Comparison of ENCODE assay signal across 8 cellular contexts in genomic region chr12:110282343-110282860, GRCh38. TPM values are rescaled to one million over a fixed set of nuclear protein-coding genes. Genes with fewer than 3 reads are reported as not detected.
DNase-seq lines count a peak whose midpoint lies in the region.

No MANE protein-coding gene starts in this region.

- peak overlapping the region; percentile 90 for H3K4me3 ChIP-seq in thymus (ENCODE audit: low read length)

- no peaks in the 10 kb centered on the region for H3K27me3 Mint-ChIP-seq in activated T-cell treated with anti-CD3 and anti-CD28 coated beads, Interleukin-2, amount 50 U/mL, for 24 hours
- H3K27me3 Mint-ChIP-seq in activated CD4-positive, alpha-beta memory T cell treated with anti-CD3 and anti-CD28 coated beads for 36 hours = no peaks in the 10 kb centered on the region
- peaks cover 10 to 13% (median 12%) of the 10 kb centered on the region in 3 donors for H3K27me3 Mint-ChIP-seq in immature natural killer cell (ENCODE audit: low read depth in 3 of 3)

- no peaks in the 10 kb centered on the region for H3K9me3 Mint-ChIP-seq in activated T-cell treated with anti-CD3 and anti-CD28 coated beads, Interleukin-2, amount 50 U/mL, for 24 hours
- no peaks in the 10 kb centered on the region for H3K9me3 Mint-ChIP-seq in activated CD4-positive, alpha-beta memory T cell treated with anti-CD3 and anti-CD28 coated beads for 36 hours
- no peaks in the 10 kb centered on the region for H3K9me3 Mint-ChIP-seq in immature natural killer cell

- WGBS in thymus = under 1% methylated on average over 7 of the region's 7 CpGs

- peak overlapping the region; percentile 89 for H3K4me3 Mint-ChIP-seq in activated T-cell treated with anti-CD3 and anti-CD28 coated beads, Interleukin-2, amount 50 U/mL, for 24 hours
- H3K4me3 Mint-ChIP-seq in activated CD4-positive, alpha-beta memory T cell treated with anti-CD3 and anti-CD28 coated beads for 36 hours = peak overlapping the region; percentile 90
- peak overlapping the region; percentile 91 to 94 (median 93) for H3K4me3 Mint-ChIP-seq in immature natural killer cell

- H3K27me3 ChIP-seq in thymus (ENCODE audit: control insufficient read depth, insufficient read depth) = no peaks in the 10 kb centered on the region

- POLR2A ChIA-PET in activated CD4-positive, alpha-beta memory T cell treated with anti-CD3 and anti-CD28 coated beads for 36 hours (lab: Charles Lee) = interaction anchor here (1.0 to 1.6 kb wide), 3 partner anchors 33 to 247 kb away, joined by 3 to 5 read pairs (median 4); no protein-coding TSS in a partner anchor

- DNase-seq in activated T-cell treated with anti-CD3 and anti-CD28 coated beads, Interleukin-2, amount 50 U/mL, for 24 hours = no peak
- no peak for DNase-seq in activated T-cell treated with anti-CD3 and anti-CD28 coated beads, Interleukin-2, amount 50 U/mL, for 1 hour
- DNase-seq in activated CD4-positive, alpha-beta memory T cell treated with anti-CD3 and anti-CD28 coated beads for 36 hours = no peak
- DNase-seq in immature natural killer cell = no peak
- DNase-seq in SHP77 (lab: John Stamatoyannopoulos, UW) = no peak
- no peak for DNase-seq in SW 1271 (lab: John Stamatoyannopoulos, UW)
- no peak for DNase-seq in germinal center (ENCODE audit: low spot score)

- H3K9me3 ChIP-seq in thymus (ENCODE audit: control insufficient read depth) = no peaks in the 10 kb centered on the region

- peak overlapping the region; percentile 91 for H3K27ac ChIP-seq in thymus (ENCODE audit: low read depth)

- peaks cover 58% of the 10 kb centered on the region for H3K36me3 Mint-ChIP-seq in activated T-cell treated with anti-CD3 and anti-CD28 coated beads, Interleukin-2, amount 50 U/mL, for 24 hours (ENCODE audit: low read depth)
- H3K36me3 Mint-ChIP-seq in activated CD4-positive, alpha-beta memory T cell treated with anti-CD3 and anti-CD28 coated beads for 36 hours = peaks cover 41% of the 10 kb centered on the region
- H3K36me3 Mint-ChIP-seq in immature natural killer cell = peaks cover 5 to 13% (median 12%) of the 10 kb centered on the region in 3 donors

- H3K4me1 ChIP-seq in thymus (ENCODE audit: control insufficient read depth, insufficient read depth, low read length) = peaks cover 14% of the 10 kb centered on the region

- intact Hi-C loops in activated CD4-positive, alpha-beta memory T cell treated with anti-CD3 and anti-CD28 coated beads for 36 hours (cut with micrococcal nuclease) = loop anchor here (2.0 to 10.0 kb wide), 4 partner anchors 34 to 398 kb away; partner anchors contain the start of genes ANKRD13A, GIT2 and GLTP

- CTCF ChIA-PET in activated CD4-positive, alpha-beta memory T cell treated with anti-CD3 and anti-CD28 coated beads for 36 hours (lab: Charles Lee) = interaction anchor here (0.7 kb wide), 1 partner anchor 31 kb away, joined by 4 read pairs; no protein-coding TSS in a partner anchor

- peak overlapping the region; percentile 95 for H3K27ac Mint-ChIP-seq in activated T-cell treated with anti-CD3 and anti-CD28 coated beads, Interleukin-2, amount 50 U/mL, for 24 hours
- peak overlapping the region; percentile 87 for H3K27ac Mint-ChIP-seq in activated CD4-positive, alpha-beta memory T cell treated with anti-CD3 and anti-CD28 coated beads for 36 hours
- peak overlapping the region; percentile 91 to 95 (median 93) for H3K27ac Mint-ChIP-seq in immature natural killer cell

- no peaks in the 10 kb centered on the region for H3K36me3 ChIP-seq in thymus (ENCODE audit: control insufficient read depth, insufficient read depth)

- H3K4me1 Mint-ChIP-seq in activated T-cell treated with anti-CD3 and anti-CD28 coated beads, Interleukin-2, amount 50 U/mL, for 24 hours (ENCODE audit: low read depth) = peaks cover 53% of the 10 kb centered on the region
- H3K4me1 Mint-ChIP-seq in activated CD4-positive, alpha-beta memory T cell treated with anti-CD3 and anti-CD28 coated beads for 36 hours (ENCODE audit: low read depth) = peaks cover 44% of the 10 kb centered on the region
- peaks cover 56 to 61% of the 10 kb centered on the region in 2 donors for H3K4me1 Mint-ChIP-seq in immature natural killer cell

RNA-seq across cellular contexts. Expression of gene ATP2A2, which starts 1.4 kb away (rescaled TPM):
- 100 to 1,000 TPM; 144 to 152 TPM for total RNA-seq in activated CD4-positive, alpha-beta memory T cell treated with anti-CD3 and anti-CD28 coated beads for 36 hours
- polyA plus RNA-seq in immature natural killer cell = 1 to 10 TPM; 2.0 to 8.0 (median 2.5) TPM
- 37.6 TPM for polyA plus RNA-seq in thymus
